Comparison of ENCODE assay signal across 8 cellular contexts in genomic region chr1:165235777-165236285, GRCh38.
DNase-seq lines count a peak whose midpoint lies in the region; ATAC-seq and TF ChIP-seq lines count a peak whose summit lies in the region.

No MANE protein-coding gene starts in this region.

- no TSS peak for BruUV-seq in IMR-90 (replicated peaks; lab: Mats Ljungman, UMichigan)

- no peak overlapping the region for H2BK20ac ChIP-seq in IMR-90 (ENCODE audit: low read depth, low read length)

- no peak overlapping the region for H3K18ac ChIP-seq in IMR-90 (ENCODE audit: low read depth, low read length)

- no peak for ATAC-seq in IMR-90 (ENCODE audit: low read depth)
- ATAC-seq in GM21381 (IDR thresholded peaks at IDR 0.05; ENCODE audit: unreplicated experiment): no peak

- TF ChIP-seq CTCF in IMR-90 (conservative IDR thresholded peaks at IDR 0.05; ENCODE audit: low read depth, low read length): no peak
- TF ChIP-seq CTCF in suprapubic skin (IDR thresholded peaks at IDR 0.05): no peak
- no peak for TF ChIP-seq CTCF in adrenal gland (IDR thresholded peaks at IDR 0.05)

- TF ChIP-seq RAD21 in IMR-90 (IDR thresholded peaks at IDR 0.05; ENCODE audit: low read length): no peak

- H3K4me3 ChIP-seq in IMR-90 (ENCODE audit: insufficient read depth, low read depth, low read length) (no peak overlapping the region), suprapubic skin (peak overlapping the region; percentile 52), adrenal gland (peak overlapping the region in 1 of 4 donors; percentile 43)

- H3K9me1 ChIP-seq in IMR-90 (ENCODE audit: insufficient read depth, low read length): no peaks in the 10 kb centered on the region

- no peaks in the 10 kb centered on the region for H3K4me1 ChIP-seq in IMR-90 (ENCODE audit: control insufficient read depth, insufficient read depth, low read length)
- peaks cover 13% of the 10 kb centered on the region for H3K4me1 ChIP-seq in suprapubic skin
- peaks cover 0 to 6% of the 10 kb centered on the region in 2 donors for H3K4me1 ChIP-seq in adrenal gland (replicated peaks in 1 of 2)

- 0% methylated on average over 6 of the region's 33 CpGs; no CpG with 5 or more reads in 1 of the 2 experiments for WGBS in IMR-90 (ENCODE audit: extremely low coverage in 2 of 2, insufficient read length in 1 of 2), 2 experiments
- 2% methylated on average over 27 of the region's 33 CpGs for WGBS in suprapubic skin
- WGBS in adrenal gland, 4 donors: 1 to 7% (median 2%) methylated on average over 19 to 33 of the region's 33 CpGs

- POLR2A ChIA-PET in IMR-90 (lab: Charles Lee; ENCODE audit: unreplicated experiment): no interaction called here

- H4K8ac ChIP-seq in IMR-90 (ENCODE audit: low read depth in 2 of 2, low read length in 2 of 2): no peak overlapping the region

- in situ Hi-C loops in IMR-90 (cut with MboI; ENCODE audit: low sequenced_read_pairs): no loop called here

- no peaks in the 10 kb centered on the region for H3K79me1 ChIP-seq in IMR-90 (ENCODE audit: low read depth in 1 of 2, low read length in 2 of 2)

- no peak for TF ChIP-seq EP300 in suprapubic skin (IDR thresholded peaks at IDR 0.05)

- no peak overlapping the region for H4K91ac ChIP-seq in IMR-90 (ENCODE audit: insufficient read depth, low read depth, low read length)

- H3K36me3 ChIP-seq in IMR-90 (ENCODE audit: control insufficient read depth, insufficient read depth, low read length) (no peaks in the 10 kb centered on the region), suprapubic skin (no peaks in the 10 kb centered on the region), adrenal gland (replicated peaks in 1 of 2) (no peaks in the 10 kb centered on the region)

- no peak for TF ChIP-seq POLR2A in IMR-90 (IDR thresholded peaks at IDR 0.05; ENCODE audit: low read depth, low read length)
- no peak for TF ChIP-seq POLR2A in suprapubic skin (IDR thresholded peaks at IDR 0.05)
- TF ChIP-seq POLR2A in adrenal gland (IDR thresholded peaks at IDR 0.05): no peak

- H4K20me1 ChIP-seq in IMR-90 (ENCODE audit: insufficient read depth, low read length): no peaks in the 10 kb centered on the region

- H2BK15ac ChIP-seq in IMR-90 (ENCODE audit: low read depth, low read length): no peak overlapping the region

- intact Hi-C loops in IMR-90 (cut with micrococcal nuclease): no loop called here
- intact Hi-C loops in adrenal gland (cut with DNase I): no loop called here

- no peak overlapping the region for H3K56ac ChIP-seq in IMR-90 (ENCODE audit: extremely low read depth, insufficient read depth, low read length)

- peaks cover 16% of the 10 kb centered on the region for H3K27me3 ChIP-seq in IMR-90 (ENCODE audit: control insufficient read depth, insufficient read depth, low read length)
- peaks cover 54% of the 10 kb centered on the region for H3K27me3 ChIP-seq in suprapubic skin
- peaks cover 22% of the 10 kb centered on the region for H3K27me3 ChIP-seq in adrenal gland

- no peak overlapping the region for H3K27ac ChIP-seq in IMR-90 (ENCODE audit: insufficient read depth, low read length)
- no peak overlapping the region for H3K27ac ChIP-seq in suprapubic skin
- H3K27ac ChIP-seq in adrenal gland: no peak overlapping the region

- H3K23ac ChIP-seq in IMR-90 (ENCODE audit: low read depth, low read length): no peak overlapping the region

- H2BK120ac ChIP-seq in IMR-90 (ENCODE audit: low read depth, low read length): no peak overlapping the region

- no peak overlapping the region for H2AK5ac ChIP-seq in IMR-90 (ENCODE audit: low read depth, low read length)

- CTCF ChIA-PET in IMR-90 (lab: Yijun Ruan, JAX): interaction anchor here (0.6 kb wide), 1 partner anchor 400 kb away, joined by 3 read pairs; no protein-coding TSS in a partner anchor

- no peak overlapping the region for H2AFZ ChIP-seq in IMR-90 (replicated peaks; ENCODE audit: low read length, poor library complexity)

- no peak overlapping the region for H3K9ac ChIP-seq in IMR-90 (ENCODE audit: low read depth, low read length)

- H4K5ac ChIP-seq in IMR-90 (ENCODE audit: low read depth, low read length): no peak overlapping the region

- H3K14ac ChIP-seq in IMR-90 (replicated peaks; ENCODE audit: low read depth, low read length): no peak overlapping the region

- H2AK9ac ChIP-seq in IMR-90 (replicated peaks; ENCODE audit: low read depth, low read length, poor library complexity): no peak overlapping the region

- H3K4ac ChIP-seq in IMR-90 (ENCODE audit: low read depth, low read length): no peak overlapping the region

- DNase-seq in IMR-90 (no peak), SK-N-DZ (ENCODE audit: low spot score) (peak; percentile 15), iPS-NIHi7 (ENCODE audit: extremely low spot score) (peak; percentile 81), suprapubic skin (ENCODE audit: low spot score in 2 of 2) (no peak), adrenal gland (no peak), RPMI8226 (no peak)
- no peak for DNase-seq in activated naive CD4-positive, alpha-beta T cell treated with anti-CD3 and anti-CD28 coated beads, Interleukin-2, amount 50 U/mL, for 16 hours

- H2BK5ac ChIP-seq in IMR-90 (ENCODE audit: low read depth, low read length, poor library complexity, severe bottlenecking): no peak overlapping the region

- H3K9me3 ChIP-seq in IMR-90 (ENCODE audit: control insufficient read depth, insufficient read depth, low read length) (no peaks in the 10 kb centered on the region), suprapubic skin (no peaks in the 10 kb centered on the region), adrenal gland (replicated peaks in 1 of 3) (no peaks in the 10 kb centered on the region)

- dilution Hi-C loops in IMR-90 (cut with HindIII; ENCODE audit: low sequenced_read_pairs, unreplicated experiment): no loop called here

- peak overlapping the region; percentile 40; the same call in 1 of the 2 replicates for H3K4me2 ChIP-seq in IMR-90 (ENCODE audit: low read depth, low read length)

TF ChIP-seq in IMR-90, 13 proteins besides CTCF, POLR2A, EP300 and RAD21:
- TF ChIP-seq BHLHE40 (IDR thresholded peaks at IDR 0.05; ENCODE audit: low read depth, low read length) (no peak), RCOR1 (IDR thresholded peaks at IDR 0.05; ENCODE audit: insufficient replicate concordance, low read length) (no peak), NFE2L2 (IDR thresholded peaks at IDR 0.05; ENCODE audit: low read depth, low read length) (no peak), ELK1 (IDR thresholded peaks at IDR 0.05; ENCODE audit: borderline replicate concordance, low read depth, low read length) (no peak), SMC3 (IDR thresholded peaks at IDR 0.05; ENCODE audit: low read depth, low read length) (no peak), CEBPB (IDR thresholded peaks at IDR 0.05; ENCODE audit: low read depth, low read length) (no peak), USF2 (IDR thresholded peaks at IDR 0.05; ENCODE audit: low read depth, low read length) (no peak), CHD1 (IDR thresholded peaks at IDR 0.05; ENCODE audit: low read depth, low read length) (no peak), FOS (IDR thresholded peaks at IDR 0.05; ENCODE audit: low read depth, low read length) (no peak), RFX5 (IDR thresholded peaks at IDR 0.05; ENCODE audit: low read depth, low read length) (no peak), MAZ (IDR thresholded peaks at IDR 0.05; ENCODE audit: borderline replicate concordance, low read depth, low read length) (no peak), MAFK (IDR thresholded peaks at IDR 0.05; ENCODE audit: low read depth, low read length) (no peak), MXI1 (IDR thresholded peaks at IDR 0.05; ENCODE audit: borderline replicate concordance, low read depth, low read length) (no peak)

Comparison
In these comparisons a context has a peak if more than half of its experiments do, and no peak if none do; other contexts are left out.
1. DNase-seq: peak in SK-N-DZ (single experiment) and iPS-NIHi7 (single experiment); none in IMR-90 (single experiment), suprapubic skin (0 of 2), adrenal gland (0 of 7), RPMI8226 (single experiment) and activated naive CD4-positive, alpha-beta T cell treated with anti-CD3 and anti-CD28 coated beads, Interleukin-2, amount 50 U/mL, for 16 hours (single experiment).